In the genomic region with DNA sequence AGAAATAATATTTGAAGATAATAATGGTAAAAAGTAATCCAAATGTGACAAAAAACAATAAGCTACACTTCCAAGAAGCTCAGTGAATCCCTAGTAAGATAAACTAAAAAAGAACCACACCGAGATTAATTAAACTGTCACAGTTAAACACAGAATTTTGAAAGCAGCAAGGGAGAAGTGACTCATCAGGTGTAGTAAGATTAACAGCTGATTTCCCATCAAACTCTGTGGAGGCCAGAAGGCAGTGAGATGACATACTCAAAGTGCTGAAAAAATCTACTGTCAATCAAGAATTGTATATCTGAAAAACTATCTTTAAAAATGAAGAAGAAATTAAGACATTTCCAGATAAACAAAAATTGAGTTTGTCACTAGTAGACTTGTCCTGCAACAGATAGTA, we compare ENCODE assay signal across 9 cellular contexts. TPM values are rescaled to one million over a fixed set of nuclear protein-coding genes. Genes with fewer than 3 reads are reported as not detected.
"Had no signal": no experiment of that assay in that cellular context is flagged by ENCODE, and none has a peak within 500 bp of the region (broad histone marks: within the 10 kb centered on the region; RNA-seq: fewer than 3 reads in every experiment).

No MANE protein-coding gene starts in this region.

- H3K4me3 Mint-ChIP-seq: HFFc6, IgD-negative memory B cell had no signal

- H3K36me3 Mint-ChIP-seq: IgD-negative memory B cell had no signal

- H3K27ac ChIP-seq: HL-60 had no signal

- H3K4me1 Mint-ChIP-seq: IgD-negative memory B cell had no signal

- H3K4me3 ChIP-seq: HAP-1 had no signal

- ATAC-seq: HCT116, HepG2 had no signal

- H3K27ac Mint-ChIP-seq: HFFc6, IgD-negative memory B cell had no signal

- H3K9me3 ChIP-seq: HAP-1 had no signal

- H3K27me3 Mint-ChIP-seq: IgD-negative memory B cell had no signal

- DNase-seq: GOT3, H7, HFFc6, KG1 had no signal

- H3K36me3 ChIP-seq: HAP-1 had no signal

- H3K4me1 ChIP-seq: HAP-1 had no signal

RNA-seq across cellular contexts. Expression of gene STK32B, which starts 35.3 kb away (rescaled TPM):
- total RNA-seq: HepG2 had no signal
- polyA plus RNA-seq: HepG2, IgD-negative memory B cell had no signal
